Comparison of ENCODE assay signal across 19 cellular contexts in genomic region chr7:35463176-35463575, GRCh38.
"Had no signal": no experiment of that assay in that cellular context is flagged by ENCODE, and none has a peak within 500 bp of the region (broad histone marks: within the 10 kb centered on the region; RNA-seq: fewer than 3 reads in every experiment).

No MANE protein-coding gene starts in this region.

- H3K4me3 ChIP-seq: adrenal gland, breast epithelium, gastrocnemius medialis, left ventricle myocardium inferior, smooth muscle cell, testis, upper lobe of right lung had no signal

- DNase-seq: activated CD4-positive, alpha-beta T cell treated with anti-CD3 and anti-CD28 coated beads, Interleukin-2, amount 50 U/mL, for 48 hours; activated gamma-delta T cell treated with Interleukin-2 at 50 U/mL for 16 hours; adrenal gland; effector CD4-positive, alpha-beta T cell; gastrocnemius medialis; head of caudate nucleus; left ventricle myocardium inferior; mammary epithelial cell; midbrain; nephron progenitor cell; nucleus accumbens; stimulated activated CD4-positive, alpha-beta T cell treated with anti-CD3 and anti-CD28 coated beads, Interleukin-4, amount 100 ng/mL, for 24 hours; testis; upper lobe of right lung had no signal

- H3K4me1 Mint-ChIP-seq: nephron progenitor cell; stimulated activated effector memory CD8-positive, alpha-beta T cell treated with anti-CD3 and anti-CD28 coated beads, Interleukin-12 subunit alpha, Interleukin-12 subunit beta, amount 100 ng/mL, for 72 hours had no signal

- H3K27ac ChIP-seq: adrenal gland, breast epithelium, gastrocnemius medialis, left ventricle myocardium inferior, testis, upper lobe of right lung had no signal

- H3K9me3 ChIP-seq: adrenal gland, gastrocnemius medialis, testis, upper lobe of right lung had no signal

- H3K27me3 ChIP-seq: adrenal gland, gastrocnemius medialis, testis, upper lobe of right lung had no signal

- ATAC-seq: activated naive CD4-positive, alpha-beta T cell treated with anti-CD3 and anti-CD28 coated beads, Interleukin-2, amount 50 U/mL, for 72 hours; gastrocnemius medialis; sciatic nerve; stimulated activated effector memory CD8-positive, alpha-beta T cell treated with anti-CD3 and anti-CD28 coated beads, Interleukin-12 subunit alpha, Interleukin-12 subunit beta, amount 100 ng/mL, for 72 hours; upper lobe of right lung had no signal

- H3K4me3 Mint-ChIP-seq: nephron progenitor cell; stimulated activated effector memory CD8-positive, alpha-beta T cell treated with anti-CD3 and anti-CD28 coated beads, Interleukin-12 subunit alpha, Interleukin-12 subunit beta, amount 100 ng/mL, for 72 hours had no signal

- H3K4me2 ChIP-seq: smooth muscle cell had no signal

- H3K27ac Mint-ChIP-seq: activated naive CD4-positive, alpha-beta T cell treated with anti-CD3 and anti-CD28 coated beads, Interleukin-2, amount 50 U/mL, for 72 hours; nephron progenitor cell; stimulated activated effector memory CD8-positive, alpha-beta T cell treated with anti-CD3 and anti-CD28 coated beads, Interleukin-12 subunit alpha, Interleukin-12 subunit beta, amount 100 ng/mL, for 72 hours had no signal

- H3K36me3 Mint-ChIP-seq: stimulated activated effector memory CD8-positive, alpha-beta T cell treated with anti-CD3 and anti-CD28 coated beads, Interleukin-12 subunit alpha, Interleukin-12 subunit beta, amount 100 ng/mL, for 72 hours had no signal

- H3K36me3 ChIP-seq: adrenal gland, breast epithelium, gastrocnemius medialis, left ventricle myocardium inferior, upper lobe of right lung had no signal

- H3K4me1 ChIP-seq: adrenal gland, breast epithelium, gastrocnemius medialis, testis, upper lobe of right lung had no signal
